Comparison of ENCODE assay signal across 11 cellular contexts in genomic region chr10:11448545-11449244, GRCh38.
A peak's percentile ranks its signal among the peaks of the same experiment; 100 is the strongest.
DNase-seq lines count a peak whose midpoint lies in the region; ATAC-seq and TF ChIP-seq lines count a peak whose summit lies in the region.
"Had no signal": no experiment of that assay in that cellular context is flagged by ENCODE, and none has a peak within 500 bp of the region (broad histone marks: within the 10 kb centered on the region; RNA-seq: fewer than 3 reads in every experiment).

No MANE protein-coding gene starts in this region.

- no peak for DNase-seq in activated B cell treated with CpG ODN at 0.5 μM for 24 hours
- no peak for DNase-seq in NCI-H446 treated with DMSO at 0.1 percent for 48 hours (lab: John Stamatoyannopoulos, UW)
- DNase-seq in left ventricle myocardium inferior: no peak
- no peak for DNase-seq in DMS79 (lab: John Stamatoyannopoulos, UW)
- DNase-seq in DMS53 treated with DMSO at 0.1 percent for 48 hours (lab: John Stamatoyannopoulos, UW; ENCODE audit: unreplicated experiment): no peak
- DNase-seq: body of pancreas, DMS 273 treated with DMSO at 0.1 percent for 48 hours had no signal

- intact Hi-C loops in activated B cell treated with CpG ODN at 0.5 μM for 24 hours (cut with micrococcal nuclease) (no loop called here), left ventricle myocardium inferior (cut with micrococcal nuclease) (no loop called here)

- H3K27me3 Mint-ChIP-seq in activated B cell treated with CpG ODN at 0.5 μM for 24 hours: no peaks in the 10 kb centered on the region

- peak; percentile 76 for ATAC-seq in GM18499 (IDR thresholded peaks at IDR 0.05; ENCODE audit: insufficient read depth, unreplicated experiment)
- ATAC-seq in GM19463 (IDR thresholded peaks at IDR 0.05; ENCODE audit: unreplicated experiment): peak; percentile 83
- peak; percentile 85 for ATAC-seq in HG03060 (IDR thresholded peaks at IDR 0.05; ENCODE audit: low read depth, unreplicated experiment)
- ATAC-seq in activated B cell treated with CpG ODN at 0.5 μM for 24 hours (ENCODE audit: low read depth): peak; percentile 73
- ATAC-seq: body of pancreas had no signal

- TF ChIP-seq CTCF in activated B cell treated with CpG ODN at 0.5 μM for 24 hours (IDR thresholded peaks at IDR 0.05): no peak
- no peak for TF ChIP-seq CTCF in left ventricle myocardium inferior (IDR thresholded peaks at IDR 0.05; ENCODE audit: borderline replicate concordance)

- no peaks in the 10 kb centered on the region for H3K36me3 Mint-ChIP-seq in activated B cell treated with CpG ODN at 0.5 μM for 24 hours (ENCODE audit: low read depth)

- CTCF ChIA-PET in activated B cell treated with CpG ODN at 0.5 μM for 24 hours (lab: Charles Lee): no interaction called here

- POLR2A ChIA-PET in activated B cell treated with CpG ODN at 0.5 μM for 24 hours (lab: Charles Lee): interaction anchor here (0.6 to 1.1 kb wide), 2 partner anchors 9 to 596 kb away, joined by 5 read pairs; no protein-coding TSS in a partner anchor

- no peaks in the 10 kb centered on the region for H3K9me3 ChIP-seq in left ventricle myocardium inferior (replicated peaks)
- H3K9me3 ChIP-seq: body of pancreas had no signal

- H3K36me3 ChIP-seq in left ventricle myocardium inferior: no peaks in the 10 kb centered on the region

- no peak overlapping the region for H3K27ac ChIP-seq in left ventricle myocardium inferior (replicated peaks)
- H3K27ac ChIP-seq: body of pancreas, VCaP had no signal

- H3K4me3 Mint-ChIP-seq in activated B cell treated with CpG ODN at 0.5 μM for 24 hours: peak overlapping the region; percentile 81

- no peaks in the 10 kb centered on the region for H3K4me1 ChIP-seq in left ventricle myocardium inferior
- H3K4me1 ChIP-seq: body of pancreas had no signal

- peaks cover 47% of the 10 kb centered on the region for H3K27me3 ChIP-seq in left ventricle myocardium inferior (ENCODE audit: low read depth)
- H3K27me3 ChIP-seq: body of pancreas had no signal

- H3K4me3 ChIP-seq in left ventricle myocardium inferior: no peak overlapping the region
- H3K4me3 ChIP-seq: body of pancreas had no signal

- no peaks in the 10 kb centered on the region for H3K9me3 Mint-ChIP-seq in activated B cell treated with CpG ODN at 0.5 μM for 24 hours

- H3K4me1 Mint-ChIP-seq in activated B cell treated with CpG ODN at 0.5 μM for 24 hours: peaks cover 41% of the 10 kb centered on the region

- peak overlapping the region; percentile 81 for H3K27ac Mint-ChIP-seq in activated B cell treated with CpG ODN at 0.5 μM for 24 hours
